8 cellular contexts compared by ENCODE assay signal in genomic region chr10:97494863-97495506, GRCh38.
DNase-seq lines count a peak whose midpoint lies in the region; ATAC-seq and TF ChIP-seq lines count a peak whose summit lies in the region.
"Had no signal": no experiment of that assay in that cellular context is flagged by ENCODE, and none has a peak within 500 bp of the region (broad histone marks: within the 10 kb centered on the region; RNA-seq: fewer than 3 reads in every experiment).

No MANE protein-coding gene starts in this region.

- TF ChIP-seq CTCF in fibroblast of mammary gland (conservative IDR thresholded peaks at IDR 0.05; ENCODE audit: control insufficient read depth, insufficient read depth, low read depth, low read length) = no peak

- no peak overlapping the region for H3K4me3 ChIP-seq in fibroblast of mammary gland (ENCODE audit: control insufficient read depth, low read depth, low read length)

- peak; percentile 3 to 55 (median 37) for DNase-seq in stimulated activated naive CD4-positive, alpha-beta T cell (lab: John Stamatoyannopoulos, UW)
- DNase-seq in stimulated activated naive CD4-positive, alpha-beta T cell treated with Interleukin-2 at 50 U/mL for 16 hours (lab: John Stamatoyannopoulos, UW) = no peak
- peak; percentile 86 for DNase-seq in fibroblast of mammary gland (ENCODE audit: low read depth)
- DNase-seq: DMS53, OCI-M1 had no signal

- no peak for ATAC-seq in HG02840 (IDR thresholded peaks at IDR 0.05; ENCODE audit: low FRiP score, unreplicated experiment)
- no peak for ATAC-seq in GM19351 (IDR thresholded peaks at IDR 0.05; ENCODE audit: unreplicated experiment)
- no peak for ATAC-seq in GM21360 (IDR thresholded peaks at IDR 0.05; ENCODE audit: unreplicated experiment)
